ENCODE assay signal across 22 cellular contexts in the genomic region with DNA sequence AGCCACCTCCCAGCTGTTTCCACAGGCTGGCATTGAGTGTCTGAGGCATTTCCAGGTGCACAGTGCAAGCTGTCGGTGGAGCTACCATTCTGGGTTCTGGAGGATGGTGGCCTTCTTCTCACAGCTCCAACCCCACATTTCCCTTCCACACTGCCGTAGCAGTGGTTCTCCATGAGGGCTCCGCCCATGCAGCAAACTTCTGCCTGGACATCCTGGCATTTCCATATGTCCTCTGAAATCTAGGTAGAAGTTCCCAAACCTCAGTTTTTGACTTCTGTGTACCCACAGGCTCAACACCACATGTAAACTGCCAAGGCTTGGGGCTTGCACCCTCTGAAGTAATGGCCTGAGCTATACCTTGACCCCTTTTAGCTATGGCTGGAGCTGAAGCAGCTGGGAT. TPM values are rescaled to one million over a fixed set of nuclear protein-coding genes. Genes with fewer than 3 reads are reported as not detected.
"Had no signal": no experiment of that assay in that cellular context is flagged by ENCODE, and none has a peak within 500 bp of the region (broad histone marks: within the 10 kb centered on the region; RNA-seq: fewer than 3 reads in every experiment).

No MANE protein-coding gene starts in this region.

- H2AFZ ChIP-seq: neural progenitor cell had no signal

- H3K27ac ChIP-seq: left ventricle myocardium inferior, neural progenitor cell, ovary, right atrium auricular region, right lobe of liver, tibial nerve, vagina had no signal

- H3K4me2 ChIP-seq: neural progenitor cell, smooth muscle cell had no signal

- H3K4me1 ChIP-seq: left ventricle myocardium inferior, neural progenitor cell, right atrium auricular region, right lobe of liver, tibial nerve, vagina had no signal

- H3K9ac ChIP-seq: neural progenitor cell had no signal

- H3K36me3 ChIP-seq: left ventricle myocardium inferior, neural progenitor cell, ovary, right atrium auricular region, right lobe of liver, tibial nerve, vagina had no signal

- DNase-seq: islet precursor cell; left ventricle myocardium inferior; mesendoderm; naive B cell; natural killer cell; nephron progenitor cell; ovary; right lobe of liver; stimulated activated CD4-positive, alpha-beta T cell treated with anti-CD3 and anti-CD28 coated beads, Interleukin-1b, Interleukin-23, amount 100 ng/mL, for 48 hours; stimulated activated CD4-positive, alpha-beta T cell treated with anti-CD3 and anti-CD28 coated beads, Interleukin-2, amount 100 ng/mL, for 48 hours; stimulated activated CD4-positive, alpha-beta T cell treated with anti-CD3 and anti-CD28 coated beads, Interleukin-4, amount 100 ng/mL, for 4 hours; stimulated activated CD8-positive, alpha-beta memory T cell treated with anti-CD3 and anti-CD28 coated beads, Interleukin-4, amount 100 ng/mL, for 48 hours; stimulated activated naive CD4-positive, alpha-beta T cell treated with Interleukin-2 at 50 U/mL for 16 hours; stimulated activated naive CD8-positive, alpha-beta T cell treated with anti-CD3 and anti-CD28 coated beads, Interleukin-15, amount 100 ng/mL, for 72 hours; substantia nigra had no signal

- H3K27me3 ChIP-seq: neural progenitor cell, ovary, right atrium auricular region, right lobe of liver, vagina had no signal

- H3K4me3 ChIP-seq: left ventricle myocardium inferior, lung, neural progenitor cell, ovary, right atrium auricular region, right lobe of liver, smooth muscle cell, tibial nerve, vagina had no signal

- ATAC-seq: natural killer cell; right lobe of liver; stimulated activated memory B cell treated with anti-CD40 and anti-IgM and Interleukin-4, amounts not matched to agents 10 μg/mL and 1 μg/mL and 100 μg/mL, for 72 hours; stimulated activated naive CD8-positive, alpha-beta T cell treated with anti-CD3 and anti-CD28 coated beads, Interleukin-15, amount 100 ng/mL, for 72 hours had no signal

- H3K9me3 ChIP-seq: ovary, vagina had no signal

RNA-seq across cellular contexts. Expression of gene FRMPD4, which starts 10.3 kb away (rescaled TPM):
- polyA plus RNA-seq: smooth muscle cell had no signal
